20 cellular contexts compared by ENCODE assay signal in genomic region chr2:187966924-187967323, GRCh38.
"Had no signal": no experiment of that assay in that cellular context is flagged by ENCODE, and none has a peak within 500 bp of the region (broad histone marks: within the 10 kb centered on the region; RNA-seq: fewer than 3 reads in every experiment).

No MANE protein-coding gene starts in this region.

- H3K4me1 Mint-ChIP-seq: T-cell had no signal

- H3K27ac Mint-ChIP-seq: T-cell; T-helper 1 cell treated with Interleukin-12 subunit alpha and Interleukin-12 subunit beta and Interleukin-4 antibody, amounts not matched to agents 30 μg/mL and 1 μg/mL, for 36 hours had no signal

- H3K9me3 Mint-ChIP-seq: T-helper 1 cell treated with Interleukin-12 subunit alpha and Interleukin-12 subunit beta and Interleukin-4 antibody, amounts not matched to agents 30 μg/mL and 1 μg/mL, for 36 hours had no signal

- H3K36me3 Mint-ChIP-seq: T-cell had no signal

- ATAC-seq: HepG2, K562, Panc1, PC-3, T-cell had no signal

- H3K27me3 Mint-ChIP-seq: T-cell had no signal

- DNase-seq: IMR-90; MV-4-11; NCI-H1048; NCI-H1105; NCI-H1436; NCI-H1694 treated with DMSO at 0.1 percent for 48 hours; NCI-H1930; NCI-H2081; NCI-H2107; NCI-H2227 treated with DMSO at 0.1 percent for 48 hours; NCI-H524; NCI-H526 treated with DMSO at 0.1 percent for 48 hours; NK-92 treated with Interleukin-12 subunit alpha and Interleukin-12 subunit beta, amount 100 ng/mL, for 24 hours; PC-3; SHP77; T-cell had no signal

- H3K4me3 Mint-ChIP-seq: T-cell; T-helper 1 cell treated with Interleukin-12 subunit alpha and Interleukin-12 subunit beta and Interleukin-4 antibody, amounts not matched to agents 30 μg/mL and 1 μg/mL, for 36 hours had no signal
